In genomic region chr5:56700711-56701110, GRCh38 we compare ENCODE assay signal across 17 cellular contexts.
DNase-seq lines count a peak whose midpoint lies in the region; ATAC-seq and TF ChIP-seq lines count a peak whose summit lies in the region.
"Had no signal": no experiment of that assay in that cellular context is flagged by ENCODE, and none has a peak within 500 bp of the region (broad histone marks: within the 10 kb centered on the region; RNA-seq: fewer than 3 reads in every experiment).

No MANE protein-coding gene starts in this region.

- POLR2A ChIA-PET in activated CD4-positive, alpha-beta T cell treated with anti-CD3 and anti-CD28 coated beads, Interleukin-2, amount 10 ng/mL, durations not matched to agents 7 days and 5 days (lab: Charles Lee): interaction anchor here (0.6 to 0.7 kb wide), 2 partner anchors 137 to 421 kb away, joined by 3 to 7 read pairs; no protein-coding TSS in a partner anchor

- no peaks in the 10 kb centered on the region for H3K36me3 ChIP-seq in BLaER1 treated with 17β-estradiol and CSF1 and Interleukin-3, amounts not matched to agents 10 nM and 100 nM
- H3K36me3 ChIP-seq in effector memory CD4-positive, alpha-beta T cell (ENCODE audit: control insufficient read depth, insufficient read depth, low read length): no peaks in the 10 kb centered on the region

- peaks cover 63% of the 10 kb centered on the region for H3K4me1 Mint-ChIP-seq in activated CD4-positive, alpha-beta T cell treated with anti-CD3 and anti-CD28 coated beads, Interleukin-2, amount 10 ng/mL, durations not matched to agents 7 days and 5 days

- peak overlapping the region; percentile 62 to 86 (median 72) for H3K4me2 ChIP-seq in BLaER1 treated with 17β-estradiol and CSF1 and Interleukin-3, amounts not matched to agents 10 nM and 100 nM

- H3K27me3 Mint-ChIP-seq in activated CD4-positive, alpha-beta T cell treated with anti-CD3 and anti-CD28 coated beads, Interleukin-2, amount 10 ng/mL, durations not matched to agents 7 days and 5 days: no peaks in the 10 kb centered on the region

- peaks cover 6% of the 10 kb centered on the region for H3K36me3 Mint-ChIP-seq in activated CD4-positive, alpha-beta T cell treated with anti-CD3 and anti-CD28 coated beads, Interleukin-2, amount 10 ng/mL, durations not matched to agents 7 days and 5 days (ENCODE audit: low read depth)

- no peak for TF ChIP-seq CTCF in NB4 (IDR thresholded peaks at IDR 0.05; ENCODE audit: low read depth, low read length)

- H3K9me3 ChIP-seq in BLaER1 treated with 17β-estradiol and CSF1 and Interleukin-3, amounts not matched to agents 10 nM and 100 nM (replicated peaks in 1 of 11): peaks cover 0 to 15% (median 0%) of the 10 kb centered on the region in 11 experiments; a peak in 2 of 22 replicates
- H3K9me3 ChIP-seq in effector memory CD4-positive, alpha-beta T cell (ENCODE audit: control insufficient read depth, low read length): no peaks in the 10 kb centered on the region
- H3K9me3 ChIP-seq: Caco-2 had no signal

- H3K27ac ChIP-seq in BLaER1 treated with 17β-estradiol and CSF1 and Interleukin-3, amounts not matched to agents 10 nM and 100 nM: peak overlapping the region in 10 of 11 experiments; percentile 24 to 85 (median 62); a peak in 16 of 22 replicates
- H3K27ac ChIP-seq in effector memory CD4-positive, alpha-beta T cell (ENCODE audit: insufficient read depth, low read length, poor library complexity, severe bottlenecking): peak overlapping the region; percentile 20

- CTCF ChIA-PET in activated CD4-positive, alpha-beta T cell treated with anti-CD3 and anti-CD28 coated beads, Interleukin-2, amount 10 ng/mL, durations not matched to agents 7 days and 5 days (lab: Charles Lee): interaction anchor here (0.6 to 1.3 kb wide), 5 partner anchors 10 to 14 kb away, joined by 3 to 6 read pairs (median 4); no protein-coding TSS in a partner anchor

- no peaks in the 10 kb centered on the region for H3K27me3 ChIP-seq in BLaER1 treated with 17β-estradiol and CSF1 and Interleukin-3, amounts not matched to agents 10 nM and 100 nM
- no peaks in the 10 kb centered on the region for H3K27me3 ChIP-seq in effector memory CD4-positive, alpha-beta T cell (replicated peaks; ENCODE audit: control insufficient read depth, insufficient read depth, low read length, poor library complexity, severe bottlenecking)

- no peaks in the 10 kb centered on the region for H4K20me1 ChIP-seq in BLaER1 treated with 17β-estradiol and CSF1 and Interleukin-3, amounts not matched to agents 10 nM and 100 nM

- TF ChIP-seq POLR2A in NB4 (IDR thresholded peaks at IDR 0.05; ENCODE audit: extremely low read depth, insufficient read length): no peak

- no peak for DNase-seq in activated CD4-positive, alpha-beta T cell treated with anti-CD3 and anti-CD28 coated beads, Interleukin-2, amount 10 ng/mL, durations not matched to agents 7 days and 5 days
- no peak for DNase-seq in activated CD4-positive, alpha-beta T cell treated with anti-CD3 and anti-CD28 coated beads for 4 hours
- DNase-seq in NB4 (ENCODE audit: low read depth) (peak; percentile 65), NCI-H510A (lab: John Stamatoyannopoulos, UW) (no peak), SKM-1 treated with dmso at 0.1 percent for 144 hours (lab: John Stamatoyannopoulos, UW; ENCODE audit: unreplicated experiment) (no peak)
- DNase-seq in effector memory CD4-positive, alpha-beta T cell: no peak
- DNase-seq: C1 segment of cervical spinal cord, Caco-2, H7, IMR-90, Karpas-422, NCI-H187, NCI-H69, OCI-M1, SIG-M5 had no signal

- peaks cover 3% of the 10 kb centered on the region for H3K9me3 Mint-ChIP-seq in activated CD4-positive, alpha-beta T cell treated with anti-CD3 and anti-CD28 coated beads, Interleukin-2, amount 10 ng/mL, durations not matched to agents 7 days and 5 days

- H3K4me3 Mint-ChIP-seq in activated CD4-positive, alpha-beta T cell treated with anti-CD3 and anti-CD28 coated beads, Interleukin-2, amount 10 ng/mL, durations not matched to agents 7 days and 5 days: no peak overlapping the region

- peak overlapping the region in 1 of 11 experiments; percentile 1; a peak in 1 of 22 replicates for H3K9ac ChIP-seq in BLaER1 treated with 17β-estradiol and CSF1 and Interleukin-3, amounts not matched to agents 10 nM and 100 nM

- H3K4me3 ChIP-seq in BLaER1 treated with 17β-estradiol and CSF1 and Interleukin-3, amounts not matched to agents 10 nM and 100 nM: no peak overlapping the region
- H3K4me3 ChIP-seq in NB4 (ENCODE audit: low read depth, low read length): no peak overlapping the region
- no peak overlapping the region for H3K4me3 ChIP-seq in effector memory CD4-positive, alpha-beta T cell (ENCODE audit: insufficient read depth, low read depth, low read length, poor library complexity, severe bottlenecking)

- ATAC-seq in HG03196 (IDR thresholded peaks at IDR 0.05; ENCODE audit: unreplicated experiment): no peak

- H3K27ac Mint-ChIP-seq in activated CD4-positive, alpha-beta T cell treated with anti-CD3 and anti-CD28 coated beads, Interleukin-2, amount 10 ng/mL, durations not matched to agents 7 days and 5 days: peak overlapping the region; percentile 58

- peaks cover 55 to 86% (median 66%) of the 10 kb centered on the region in 10 experiments for H3K4me1 ChIP-seq in BLaER1 treated with 17β-estradiol and CSF1 and Interleukin-3, amounts not matched to agents 10 nM and 100 nM
- peaks cover 44% of the 10 kb centered on the region for H3K4me1 ChIP-seq in effector memory CD4-positive, alpha-beta T cell (ENCODE audit: control insufficient read depth, insufficient read depth, low read length, poor library complexity, severe bottlenecking)
